Comparison of ENCODE assay signal across 4 cellular contexts in genomic region chr5:17310502-17310901, GRCh38.
DNase-seq lines count a peak whose midpoint lies in the region; ATAC-seq, FAIRE-seq and TF ChIP-seq lines count a peak whose summit lies in the region.
"Not testable (repeated sequence)": the region's sequence is repeated elsewhere in the genome, so short reads cannot be mapped to it uniquely, and the experiment has no call there.

No MANE protein-coding gene starts in this region.

- H3K79me2 ChIP-seq in K562 (ENCODE audit: control insufficient read depth, insufficient read depth, low read length); HepG2 (ENCODE audit: insufficient read depth, low read length): not testable (repeated sequence)

- H3K9ac ChIP-seq in K562 (ENCODE audit: insufficient read depth in 1 of 2, low read depth in 2 of 2, low read length in 2 of 2); HepG2 (ENCODE audit: insufficient read depth, low read depth, low read length): not testable (repeated sequence)

- not testable (repeated sequence) for DNase-seq in A549 (ENCODE audit: low read depth in 1 of 2, low spot score in 1 of 2); Panc1 (ENCODE audit: low read depth, low spot score); K562 (ENCODE audit: extremely low read depth in 1 of 4, low spot score in 3 of 4); HepG2 (ENCODE audit: low spot score)

- H3K4me3 ChIP-seq in A549; Panc1 (ENCODE audit: low read depth in 2 of 2, low read length in 2 of 2); K562; HepG2 (replicated peaks in 1 of 3; ENCODE audit: insufficient read depth in 1 of 3, low read depth in 2 of 3, low read length in 3 of 3): not testable (repeated sequence)

- H3K4me2 ChIP-seq in A549; K562 (ENCODE audit: insufficient read depth, low read length); HepG2 (ENCODE audit: low read depth, low read length): not testable (repeated sequence)

- TF ChIP-seq RAD21 in A549 (conservative IDR thresholded peaks at IDR 0.05 in 1 of 2, IDR thresholded peaks at IDR 0.05 in 1 of 2); K562 (CRISPR knock-in tag; conservative IDR thresholded peaks at IDR 0.05 in 1 of 2, IDR thresholded peaks at IDR 0.05 in 1 of 2); HepG2 (CRISPR knock-in tag; IDR thresholded peaks at IDR 0.05): not testable (repeated sequence)

- in situ Hi-C loops in Panc1 (cut with HindIII; ENCODE audit: low pct_unique_long_range_greater_than_20kb, low sequenced_read_pairs); K562 (cut with MboI); HepG2 (cut with HindIII; ENCODE audit: extremely low pct_ligation_motif_present, low pct_unique_long_range_greater_than_20kb): not testable (repeated sequence)

- TF ChIP-seq EP300 in A549 (IDR thresholded peaks at IDR 0.05); K562 (IDR thresholded peaks at IDR 0.05; ENCODE audit: low read length); HepG2 (IDR thresholded peaks at IDR 0.05; ENCODE audit: low read depth in 2 of 2, low read length in 2 of 2); HepG2 (CRISPR knock-in tag; IDR thresholded peaks at IDR 0.05; ENCODE audit: borderline replicate concordance): not testable (repeated sequence)

- H3K4me1 ChIP-seq in A549 (peaks cover 66% of the 10 kb centered on the region), Panc1 (ENCODE audit: control insufficient read depth, insufficient read depth, low read length) (peaks cover 18% of the 10 kb centered on the region)
- H3K4me1 ChIP-seq in K562 (replicated peaks in 1 of 2; ENCODE audit: control insufficient read depth in 2 of 2, insufficient read depth in 2 of 2, low read length in 2 of 2); HepG2 (ENCODE audit: insufficient read depth, low read length): not testable (repeated sequence)

- not testable (repeated sequence) for TF ChIP-seq POLR2A in A549 (IDR thresholded peaks at IDR 0.05; ENCODE audit: low read length); K562 (conservative IDR thresholded peaks at IDR 0.05); HepG2 (IDR thresholded peaks at IDR 0.05; ENCODE audit: insufficient read depth in 1 of 2, low read depth in 2 of 2, low read length in 2 of 2)

- 89% methylated on average over 4 of the region's 4 CpGs for WGBS in A549 (ENCODE audit: missing lambda C conversion rate)
- 15% methylated on average over 4 of the region's 4 CpGs for WGBS in K562 (ENCODE audit: insufficient coverage, low coverage, missing lambda C conversion rate)
- 26% methylated on average over 4 of the region's 4 CpGs for WGBS in HepG2 (ENCODE audit: low lambda C conversion rate)

- not testable (repeated sequence) for ATAC-seq in A549, Panc1, K562, HepG2

- POLR2A ChIA-PET in A549 (lab: Yijun Ruan, JAX); Panc1 (lab: Charles Lee); K562 (lab: Yijun Ruan, JAX); HepG2 (lab: Yijun Ruan, JAX): not testable (repeated sequence)

- not testable (repeated sequence) for H3K36me3 ChIP-seq in Panc1 (ENCODE audit: control insufficient read depth, insufficient read depth, low read length); K562 (ENCODE audit: control insufficient read depth, insufficient read depth, low read length); HepG2 (replicated peaks in 1 of 2; ENCODE audit: control insufficient read depth in 1 of 2, insufficient read depth in 2 of 2, low read length in 2 of 2)

- not testable (repeated sequence) for H3K9me1 ChIP-seq in K562 (ENCODE audit: control insufficient read depth, insufficient read depth, low read length)

- H3K27ac ChIP-seq in A549 = peak overlapping the region; percentile 91 to 96
- peak overlapping the region; percentile 44; the same call in 1 of the 2 replicates for H3K27ac ChIP-seq in Panc1 (ENCODE audit: low read length)
- not testable (repeated sequence) for H3K27ac ChIP-seq in K562 (ENCODE audit: extremely low read depth, low read depth, low read length); HepG2 (ENCODE audit: extremely low read length, insufficient read depth, low read length)

- not testable (repeated sequence) for H2AFZ ChIP-seq in K562 (ENCODE audit: low read depth, low read length); HepG2 (ENCODE audit: low read length)

- intact Hi-C loops in Panc1 (cut with micrococcal nuclease; ENCODE audit: unreplicated experiment); K562 (cut with micrococcal nuclease); HepG2 (cut with micrococcal nuclease; ENCODE audit: unreplicated experiment): not testable (repeated sequence)

- H3K27me3 ChIP-seq in Panc1 (ENCODE audit: control insufficient read depth, insufficient read depth, low read length); K562 (ENCODE audit: control insufficient read depth in 2 of 2, insufficient read depth in 2 of 2, low read length in 2 of 2); HepG2 (ENCODE audit: control insufficient read depth in 1 of 2, insufficient read depth in 2 of 2, low read length in 2 of 2): not testable (repeated sequence)

- BruUV-seq in Panc1 (replicated peaks; lab: Mats Ljungman, UMichigan); K562 (replicated peaks; lab: Mats Ljungman, UMichigan); HepG2 (replicated peaks; lab: Mats Ljungman, UMichigan): not testable (repeated sequence)

- peak; percentile 28 for FAIRE-seq in A549 (lab: Jason Lieb, UNC)
- not testable (repeated sequence) for FAIRE-seq in K562 (lab: Jason Lieb, UNC); HepG2 (lab: Jason Lieb, UNC)

- not testable (repeated sequence) for H4K20me1 ChIP-seq in K562 (replicated peaks; ENCODE audit: control insufficient read depth, insufficient read depth, low read length); HepG2 (ENCODE audit: insufficient read depth, low read length)

- not testable (repeated sequence) for TF ChIP-seq CTCF in A549 (IDR thresholded peaks at IDR 0.05); Panc1 (IDR thresholded peaks at IDR 0.05); K562 (IDR thresholded peaks at IDR 0.05 in 2 of 3, conservative IDR thresholded peaks at IDR 0.05 in 1 of 3; ENCODE audit: insufficient read depth in 2 of 3, low read depth in 1 of 3, low read length in 3 of 3); HepG2 (CRISPR knock-in tag; IDR thresholded peaks at IDR 0.05)

- H3K9me3 ChIP-seq in A549; Panc1 (ENCODE audit: control insufficient read depth, insufficient read depth, low read depth, low read length); K562 (replicated peaks; ENCODE audit: control insufficient read depth, insufficient read depth, low read depth, low read length); HepG2 (ENCODE audit: low read length): not testable (repeated sequence)

- CTCF ChIA-PET in A549 (lab: Yijun Ruan, JAX) = interaction anchor here (2.5 kb wide), 1 partner anchor 94 kb away, joined by 10 read pairs; no protein-coding TSS in a partner anchor
- CTCF ChIA-PET in Panc1 (lab: Charles Lee); K562 (lab: Yijun Ruan, JAX; ENCODE audit: low intra/inter-chr PET ratio); HepG2 (lab: Yijun Ruan, JAX; ENCODE audit: low intra/inter-chr PET ratio, low total read pairs): not testable (repeated sequence)

TF ChIP-seq in A549, 52 proteins besides CTCF, POLR2A, EP300 and RAD21:
- peak; percentile 80 for TF ChIP-seq MAFK (IDR thresholded peaks at IDR 0.05; ENCODE audit: partially characterized antibody)

TF ChIP-seq in K562, 482 proteins besides CTCF, POLR2A, EP300 and RAD21 (continues in another document):
- TF ChIP-seq MAFG (tag; conservative IDR thresholded peaks at IDR 0.05) (peak; percentile 23; the same call in 1 of the 2 replicates), C11orf30 (IDR thresholded peaks at IDR 0.05; ENCODE audit: low read depth) (peak; percentile 32; the same call in 1 of the 2 replicates)

TF ChIP-seq in HepG2, 621 proteins besides CTCF, POLR2A, EP300 and RAD21:
- peak; percentile 24; the same call in 1 of the 2 replicates for TF ChIP-seq MAFF (IDR thresholded peaks at IDR 0.05; ENCODE audit: low read depth, low read length)
- peak in 1 of 2 experiments; percentile 43; a peak in 2 of 4 replicates for TF ChIP-seq MAFK (conservative IDR thresholded peaks at IDR 0.05 in 1 of 2, IDR thresholded peaks at IDR 0.05 in 1 of 2; ENCODE audit: low read length in 2 of 2)
TF ChIP-seq in HepG2: peak in this region for 2; not testable (repeated sequence) for 619.
